15 cellular contexts compared by ENCODE assay signal in the genomic region with DNA sequence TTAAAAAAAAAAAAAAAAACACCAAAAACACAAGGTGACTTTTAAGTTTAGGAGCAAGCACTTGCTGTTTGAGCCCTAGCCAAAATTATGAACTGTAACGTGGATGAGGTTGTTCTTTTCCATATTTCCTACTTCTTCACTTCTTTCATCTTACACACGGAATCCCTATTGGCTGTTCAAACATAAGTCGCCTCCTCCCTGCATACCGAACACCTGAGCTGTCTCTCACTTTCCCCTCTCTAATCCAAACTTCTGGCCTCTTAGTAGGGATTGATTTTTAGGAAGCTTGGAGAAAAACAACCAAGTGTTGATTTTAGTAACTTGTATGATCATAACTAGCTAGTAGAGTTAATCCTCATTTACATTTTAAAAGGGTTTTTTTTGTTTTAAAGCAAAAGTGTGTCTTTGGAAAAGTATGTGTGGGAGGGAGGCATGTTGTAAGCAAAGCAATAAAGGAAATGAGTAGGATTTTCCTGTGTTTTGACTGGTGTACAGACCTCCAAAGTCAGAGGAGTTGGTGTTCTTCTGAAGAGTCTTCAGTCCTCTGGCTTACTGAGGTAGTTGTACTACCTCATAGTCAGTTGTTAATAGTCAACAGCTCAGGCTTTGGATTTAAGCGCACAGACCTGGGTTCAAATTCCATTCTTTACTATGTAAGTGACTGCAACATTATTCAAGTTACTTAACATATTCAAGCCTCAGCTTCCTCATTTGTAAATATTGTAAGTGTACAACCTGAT. TPM values are rescaled to one million over a fixed set of nuclear protein-coding genes. Genes with fewer than 3 reads are reported as not detected.
A peak's percentile ranks its signal among the peaks of the same experiment; 100 is the strongest.
DNase-seq lines count a peak whose midpoint lies in the region; ATAC-seq and TF ChIP-seq lines count a peak whose summit lies in the region.
"Had no signal": no experiment of that assay in that cellular context is flagged by ENCODE, and none has a peak within 500 bp of the region (broad histone marks: within the 10 kb centered on the region; RNA-seq: fewer than 3 reads in every experiment).

No MANE protein-coding gene starts in this region.

- WGBS in smooth muscle cell (ENCODE audit: low lambda C conversion rate) = 75% methylated on average over 5 of the region's 5 CpGs

- peaks cover 85% of the 10 kb centered on the region for H3K36me3 ChIP-seq in RWPE2 (ENCODE audit: low read depth)
- peaks cover 14% of the 10 kb centered on the region for H3K36me3 ChIP-seq in smooth muscle cell (ENCODE audit: low read depth)
- H3K36me3 ChIP-seq: neural progenitor cell had no signal

- H3K4me1 Mint-ChIP-seq in activated CD4-positive, alpha-beta memory T cell treated with anti-CD3 and anti-CD28 coated beads for 36 hours (ENCODE audit: low read depth) = peaks cover 9% of the 10 kb centered on the region
- H3K4me1 Mint-ChIP-seq in activated CD4-positive, alpha-beta memory T cell treated with anti-CD3 and anti-CD28 coated beads, Interleukin-2, amount 10 ng/mL, durations not matched to agents 7 days and 5 days = peaks cover 2% of the 10 kb centered on the region
- H3K4me1 Mint-ChIP-seq: brain, neural progenitor cell had no signal

- H3K4me3 Mint-ChIP-seq in activated CD4-positive, alpha-beta memory T cell treated with anti-CD3 and anti-CD28 coated beads for 36 hours = no peak overlapping the region
- no peak overlapping the region for H3K4me3 Mint-ChIP-seq in activated CD4-positive, alpha-beta memory T cell treated with anti-CD3 and anti-CD28 coated beads, Interleukin-2, amount 10 ng/mL, durations not matched to agents 7 days and 5 days
- H3K4me3 Mint-ChIP-seq: brain, neural progenitor cell had no signal

- H3K27ac Mint-ChIP-seq in activated CD4-positive, alpha-beta memory T cell treated with anti-CD3 and anti-CD28 coated beads for 36 hours = peak overlapping the region; percentile 57
- H3K27ac Mint-ChIP-seq in activated CD4-positive, alpha-beta memory T cell treated with anti-CD3 and anti-CD28 coated beads, Interleukin-2, amount 10 ng/mL, durations not matched to agents 7 days and 5 days = no peak overlapping the region
- H3K27ac Mint-ChIP-seq: brain, neural progenitor cell had no signal

- H3K36me3 Mint-ChIP-seq in activated CD4-positive, alpha-beta memory T cell treated with anti-CD3 and anti-CD28 coated beads for 36 hours = peaks cover 30% of the 10 kb centered on the region
- H3K36me3 Mint-ChIP-seq in activated CD4-positive, alpha-beta memory T cell treated with anti-CD3 and anti-CD28 coated beads, Interleukin-2, amount 10 ng/mL, durations not matched to agents 7 days and 5 days (ENCODE audit: low read depth) = peaks cover 37% of the 10 kb centered on the region

- H2AFZ ChIP-seq in smooth muscle cell (ENCODE audit: low read depth) = no peak overlapping the region
- H2AFZ ChIP-seq: neural progenitor cell had no signal

- H3K27me3 ChIP-seq in RWPE2 (ENCODE audit: insufficient read depth, poor library complexity, severe bottlenecking) = no peaks in the 10 kb centered on the region
- no peaks in the 10 kb centered on the region for H3K27me3 ChIP-seq in smooth muscle cell (ENCODE audit: low read depth)
- H3K27me3 ChIP-seq: MG63, neural progenitor cell had no signal

- intact Hi-C loops in activated CD4-positive, alpha-beta memory T cell treated with anti-CD3 and anti-CD28 coated beads for 36 hours (cut with micrococcal nuclease) = no loop called here

- no peaks in the 10 kb centered on the region for H3K27me3 Mint-ChIP-seq in activated CD4-positive, alpha-beta memory T cell treated with anti-CD3 and anti-CD28 coated beads for 36 hours
- H3K27me3 Mint-ChIP-seq in activated CD4-positive, alpha-beta memory T cell treated with anti-CD3 and anti-CD28 coated beads, Interleukin-2, amount 10 ng/mL, durations not matched to agents 7 days and 5 days = no peaks in the 10 kb centered on the region
- H3K27me3 Mint-ChIP-seq: brain had no signal

- H4K20me1 ChIP-seq in smooth muscle cell (ENCODE audit: low read depth) = peaks cover 65% of the 10 kb centered on the region

- no peaks in the 10 kb centered on the region for H3K4me1 ChIP-seq in RWPE2 (ENCODE audit: insufficient read depth, poor library complexity, severe bottlenecking)
- H3K4me1 ChIP-seq in smooth muscle cell (ENCODE audit: low read depth) = peaks cover 9% of the 10 kb centered on the region

- H3K9ac ChIP-seq in smooth muscle cell (ENCODE audit: low read depth) = no peak overlapping the region
- H3K9ac ChIP-seq: neural progenitor cell had no signal

- POLR2A ChIA-PET in activated CD4-positive, alpha-beta memory T cell treated with anti-CD3 and anti-CD28 coated beads for 36 hours (lab: Charles Lee) = no interaction called here
- POLR2A ChIA-PET in activated CD4-positive, alpha-beta memory T cell treated with anti-CD3 and anti-CD28 coated beads, Interleukin-2, amount 10 ng/mL, durations not matched to agents 7 days and 5 days (lab: Charles Lee) = interaction anchor here (1.2 kb wide), 1 partner anchor 16 kb away, joined by 3 read pairs; no protein-coding TSS in a partner anchor

- ATAC-seq in RWPE2 (ENCODE audit: low read depth) = peak; percentile 89

- no peak for TF ChIP-seq CTCF in RWPE2 (IDR thresholded peaks at IDR 0.05; ENCODE audit: poor library complexity, severe bottlenecking)
- no peak for TF ChIP-seq CTCF in fibroblast of mammary gland (conservative IDR thresholded peaks at IDR 0.05; ENCODE audit: control insufficient read depth, insufficient read depth, low read depth, low read length)
- no peak for TF ChIP-seq CTCF in smooth muscle cell (IDR thresholded peaks at IDR 0.05; ENCODE audit: borderline replicate concordance, insufficient read depth, poor library complexity, severe bottlenecking)

- H3F3A ChIP-seq in smooth muscle cell (ENCODE audit: low read depth) = no peaks in the 10 kb centered on the region

- peak overlapping the region; percentile 46 for H3K27ac ChIP-seq in RWPE2 (ENCODE audit: poor library complexity, severe bottlenecking)
- peak overlapping the region; percentile 43 for H3K27ac ChIP-seq in smooth muscle cell (ENCODE audit: low read depth)
- H3K27ac ChIP-seq: HL-60, neural progenitor cell had no signal

- H3K4me2 ChIP-seq in smooth muscle cell = peak overlapping the region; percentile 4
- H3K4me2 ChIP-seq: neural progenitor cell had no signal

- H3K79me2 ChIP-seq in smooth muscle cell (ENCODE audit: low read depth) = peaks cover 35% of the 10 kb centered on the region

- DNase-seq in activated CD4-positive, alpha-beta memory T cell treated with anti-CD3 and anti-CD28 coated beads for 36 hours = no peak
- no peak for DNase-seq in activated CD4-positive, alpha-beta memory T cell treated with anti-CD3 and anti-CD28 coated beads, Interleukin-2, amount 10 ng/mL, durations not matched to agents 7 days and 5 days
- no peak for DNase-seq in RWPE2 (ENCODE audit: low spot score)
- peak; percentile 32 for DNase-seq in fibroblast of mammary gland (ENCODE audit: low read depth)
- no peak for DNase-seq in smooth muscle cell (lab: John Stamatoyannopoulos, UW; ENCODE audit: unreplicated experiment)
- DNase-seq in DMS 273 treated with DMSO at 0.1 percent for 48 hours (lab: John Stamatoyannopoulos, UW) = no peak
- DNase-seq in NCI-H510A treated with DMSO at 0.1 percent for 48 hours (lab: John Stamatoyannopoulos, UW) = no peak
- DNase-seq in NCI-H187 (lab: John Stamatoyannopoulos, UW) = no peak
- DNase-seq: activated CD4-positive, CD25-positive, alpha-beta regulatory T cell; hypothalamus; MG63; NCI-H345 had no signal

- H3K9me3 ChIP-seq in RWPE2 (ENCODE audit: severe bottlenecking) (no peaks in the 10 kb centered on the region), smooth muscle cell (replicated peaks; ENCODE audit: low read depth) (no peaks in the 10 kb centered on the region)
- H3K9me3 ChIP-seq: MG63 had no signal

- H3K9me3 Mint-ChIP-seq in activated CD4-positive, alpha-beta memory T cell treated with anti-CD3 and anti-CD28 coated beads for 36 hours = no peaks in the 10 kb centered on the region
- H3K9me3 Mint-ChIP-seq in activated CD4-positive, alpha-beta memory T cell treated with anti-CD3 and anti-CD28 coated beads, Interleukin-2, amount 10 ng/mL, durations not matched to agents 7 days and 5 days = no peaks in the 10 kb centered on the region
- H3K9me3 Mint-ChIP-seq: brain, neural progenitor cell had no signal

- H3K4me3 ChIP-seq in RWPE2 (ENCODE audit: severe bottlenecking) = no peak overlapping the region
- H3K4me3 ChIP-seq in fibroblast of mammary gland (ENCODE audit: control insufficient read depth, low read depth, low read length) = no peak overlapping the region
- H3K4me3 ChIP-seq in smooth muscle cell = no peak overlapping the region
- H3K4me3 ChIP-seq: MG63, neural progenitor cell had no signal

- CTCF ChIA-PET in activated CD4-positive, alpha-beta memory T cell treated with anti-CD3 and anti-CD28 coated beads for 36 hours (lab: Charles Lee) = no interaction called here
- CTCF ChIA-PET in activated CD4-positive, alpha-beta memory T cell treated with anti-CD3 and anti-CD28 coated beads, Interleukin-2, amount 10 ng/mL, durations not matched to agents 7 days and 5 days (lab: Charles Lee) = interaction anchor here (0.6 kb wide), 1 partner anchor 104 kb away, joined by 3 read pairs; no protein-coding TSS in a partner anchor

RNA-seq across cellular contexts. Expression of gene RABGEF1, which starts 39.3 kb away (rescaled TPM):
- total RNA-seq in activated CD4-positive, alpha-beta memory T cell treated with anti-CD3 and anti-CD28 coated beads for 36 hours = 10 to 100 TPM; 18.8 to 20.7 TPM
- total RNA-seq in activated CD4-positive, alpha-beta memory T cell treated with anti-CD3 and anti-CD28 coated beads, Interleukin-2, amount 10 ng/mL, durations not matched to agents 7 days and 5 days = 10 to 100 TPM; 22.1 to 24.2 TPM
- 34.9 and 35.8 TPM in 2 replicates for total RNA-seq in smooth muscle cell
- 18.8 and 21.5 TPM in 2 replicates for polyA plus RNA-seq in smooth muscle cell
